ENCODE assay signal across 21 cellular contexts in genomic region chr4:142473960-142474338, GRCh38.
DNase-seq lines count a peak whose midpoint lies in the region; ATAC-seq and TF ChIP-seq lines count a peak whose summit lies in the region.
"Had no signal": no experiment of that assay in that cellular context is flagged by ENCODE, and none has a peak within 500 bp of the region (broad histone marks: within the 10 kb centered on the region; RNA-seq: fewer than 3 reads in every experiment).

No MANE protein-coding gene starts in this region.

- peaks cover 0 to 2% of the 10 kb centered on the region in 2 donors for H3K9me3 Mint-ChIP-seq in activated T-cell treated with anti-CD3 and anti-CD28 coated beads, Interleukin-2, amount 50 U/mL, for 72 hours
- H3K9me3 Mint-ChIP-seq: central memory CD8-positive, alpha-beta T cell had no signal

- peak overlapping the region; percentile 87 for H3K9ac ChIP-seq in PC-3 (ENCODE audit: low read length)

- DNase-seq in NCI-H510A treated with DMSO at 0.1 percent for 48 hours (lab: John Stamatoyannopoulos, UW) (peak; percentile 79), NCI-H510A (lab: John Stamatoyannopoulos, UW) (no peak), PC-3 (no peak), lung (ENCODE audit: low spot score) (peak; percentile 28), ascending aorta (ENCODE audit: low spot score in 2 of 2) (no peak)
- DNase-seq in activated T-cell treated with anti-CD3 and anti-CD28 coated beads, Interleukin-2, amount 50 U/mL, for 72 hours: no peak
- DNase-seq: activated CD4-positive, alpha-beta T cell treated with anti-CD3 and anti-CD28 coated beads for 1 hour; activated gamma-delta T cell; CD4-positive, CD25-positive, alpha-beta regulatory T cell; GOT3; head of caudate nucleus; naive thymus-derived CD4-positive, alpha-beta T cell; posterior cingulate gyrus; stimulated activated CD4-positive, alpha-beta T cell treated with anti-CD3 and anti-CD28 coated beads, Interleukin-4, amount 100 ng/mL, for 4 hours; substantia nigra; T1000 had no signal

- ATAC-seq in PC-3 (peak; percentile 46; the same call in 1 of the 2 replicates), lung (ENCODE audit: insufficient read depth, low FRiP score) (no peak), HG03342 (IDR thresholded peaks at IDR 0.05; ENCODE audit: unreplicated experiment) (no peak)
- no peak for ATAC-seq in activated T-cell treated with anti-CD3 and anti-CD28 coated beads, Interleukin-2, amount 50 U/mL, for 72 hours (replicated peaks in 1 of 2)
- ATAC-seq: naive thymus-derived CD4-positive, alpha-beta T cell had no signal

- H3K36me3 ChIP-seq in PC-3 (ENCODE audit: low read depth, low read length): no peaks in the 10 kb centered on the region
- H3K36me3 ChIP-seq in lung (ENCODE audit: control insufficient read depth in 2 of 2, insufficient read depth in 2 of 2, low read length in 2 of 2): no peaks in the 10 kb centered on the region
- no peaks in the 10 kb centered on the region for H3K36me3 ChIP-seq in urinary bladder (ENCODE audit: insufficient read depth)
- no peaks in the 10 kb centered on the region for H3K36me3 ChIP-seq in ascending aorta
- H3K36me3 ChIP-seq: adrenal gland, lower lobe of right lung had no signal

- TF ChIP-seq CTCF in PC-3 (conservative IDR thresholded peaks at IDR 0.05; ENCODE audit: low read depth, low read length) (no peak), lung (IDR thresholded peaks at IDR 0.05; ENCODE audit: control extremely low read depth, extremely low read depth) (no peak), ascending aorta (IDR thresholded peaks at IDR 0.05) (no peak)

- intact Hi-C loops in PC-3 (cut with micrococcal nuclease): loop anchor here (2.0 to 5.0 kb wide), 2 partner anchors 122 to 141 kb away; no protein-coding TSS in a partner anchor
- intact Hi-C loops in ascending aorta (cut with DNase I): no loop called here

- H3K27me3 ChIP-seq in PC-3 (ENCODE audit: low read length) (no peaks in the 10 kb centered on the region), lung (ENCODE audit: control insufficient read depth, insufficient read depth) (no peaks in the 10 kb centered on the region), ascending aorta (no peaks in the 10 kb centered on the region)
- H3K27me3 ChIP-seq: adrenal gland had no signal

- no peak overlapping the region for H3K27ac Mint-ChIP-seq in activated T-cell treated with anti-CD3 and anti-CD28 coated beads, Interleukin-2, amount 50 U/mL, for 72 hours

- H3K27me3 Mint-ChIP-seq in activated T-cell treated with anti-CD3 and anti-CD28 coated beads, Interleukin-2, amount 50 U/mL, for 72 hours (ENCODE audit: low read depth): no peaks in the 10 kb centered on the region
- H3K27me3 Mint-ChIP-seq: CD4-positive, CD25-positive, alpha-beta regulatory T cell; central memory CD8-positive, alpha-beta T cell; naive thymus-derived CD4-positive, alpha-beta T cell had no signal

- POLR2A ChIA-PET in PC-3 (lab: Charles Lee; ENCODE audit: unreplicated experiment): interaction anchor here (0.6 to 1.8 kb wide), 8 partner anchors 67 to 441 kb away, joined by 3 to 11 read pairs (median 6); no protein-coding TSS in a partner anchor

- CTCF ChIA-PET in PC-3 (lab: Charles Lee): interaction anchor here (0.9 kb wide), 1 partner anchor 76 kb away, joined by 3 read pairs; no protein-coding TSS in a partner anchor

- H4K20me1 ChIP-seq in PC-3 (ENCODE audit: low read length): no peaks in the 10 kb centered on the region

- H3K4me1 Mint-ChIP-seq in activated T-cell treated with anti-CD3 and anti-CD28 coated beads, Interleukin-2, amount 50 U/mL, for 72 hours (ENCODE audit: low read depth): peaks cover 34% of the 10 kb centered on the region
- H3K4me1 Mint-ChIP-seq: central memory CD8-positive, alpha-beta T cell had no signal

- BruUV-seq in PC-3 (replicated peaks; lab: Mats Ljungman, UMichigan): TSS peak; percentile 55

- WGBS in lung, 2 donors: 76 to 84% methylated on average over 4 of the region's 4 CpGs
- WGBS in urinary bladder: 85% methylated on average over 4 of the region's 4 CpGs

- peaks cover 15% of the 10 kb centered on the region for H3F3A ChIP-seq in PC-3 (ENCODE audit: low read length, unreplicated experiment)

- H3K9me2 ChIP-seq in PC-3 (replicated peaks; ENCODE audit: low read length): no peaks in the 10 kb centered on the region

- H3K27ac ChIP-seq in PC-3 (ENCODE audit: low read length) (peak overlapping the region; percentile 99), lung (ENCODE audit: low read depth in 1 of 2, low read length in 1 of 2) (no peak overlapping the region), urinary bladder (ENCODE audit: low read depth) (peak overlapping the region; percentile 61), ascending aorta (no peak overlapping the region)
- H3K27ac ChIP-seq: adrenal gland, lower lobe of right lung had no signal

- H2AFZ ChIP-seq in PC-3 (ENCODE audit: low read length): peak overlapping the region; percentile 27; the same call in 1 of the 2 replicates

- H3K4me1 ChIP-seq in PC-3 (ENCODE audit: insufficient read depth, low read length): peaks cover 50% of the 10 kb centered on the region
- H3K4me1 ChIP-seq in lung (ENCODE audit: control insufficient read depth in 2 of 2, insufficient read depth in 2 of 2, low read length in 2 of 2): no peaks in the 10 kb centered on the region
- no peaks in the 10 kb centered on the region for H3K4me1 ChIP-seq in urinary bladder (ENCODE audit: insufficient read depth)
- H3K4me1 ChIP-seq in ascending aorta: no peaks in the 10 kb centered on the region
- H3K4me1 ChIP-seq: adrenal gland, lower lobe of right lung had no signal

- H3K4me3 Mint-ChIP-seq in activated T-cell treated with anti-CD3 and anti-CD28 coated beads, Interleukin-2, amount 50 U/mL, for 72 hours: no peak overlapping the region
- H3K4me3 Mint-ChIP-seq: central memory CD8-positive, alpha-beta T cell had no signal

- no peaks in the 10 kb centered on the region for H3K36me3 Mint-ChIP-seq in activated T-cell treated with anti-CD3 and anti-CD28 coated beads, Interleukin-2, amount 50 U/mL, for 72 hours (ENCODE audit: insufficient read depth in 2 of 2)

- peaks cover 43% of the 10 kb centered on the region for H3K79me2 ChIP-seq in PC-3 (ENCODE audit: low read length)

- H3K9me3 ChIP-seq in PC-3 (ENCODE audit: low read length) (no peaks in the 10 kb centered on the region), lung (ENCODE audit: control insufficient read depth in 2 of 2, insufficient read depth in 1 of 2, low read length in 1 of 2) (no peaks in the 10 kb centered on the region), ascending aorta (no peaks in the 10 kb centered on the region)
- H3K9me3 ChIP-seq: adrenal gland, lower lobe of right lung had no signal

- peak overlapping the region; percentile 78 for H3K4me2 ChIP-seq in PC-3 (ENCODE audit: low read length)

- H3K4me3 ChIP-seq in PC-3 (ENCODE audit: low read length): peak overlapping the region; percentile 63
- no peak overlapping the region for H3K4me3 ChIP-seq in lung
- no peak overlapping the region for H3K4me3 ChIP-seq in urinary bladder (ENCODE audit: low read depth, low read length)
- no peak overlapping the region for H3K4me3 ChIP-seq in ascending aorta
- H3K4me3 ChIP-seq: adrenal gland, lower lobe of right lung had no signal

Comparison
In these comparisons a context has a peak if more than half of its experiments do, and no peak if none do; other contexts are left out.
1. DNase-seq: peak in NCI-H510A treated with DMSO at 0.1 percent for 48 hours (single experiment) and lung (single experiment); none in NCI-H510A (single experiment), PC-3 (single experiment), activated T-cell treated with anti-CD3 and anti-CD28 coated beads, Interleukin-2, amount 50 U/mL, for 72 hours (0 of 2) and ascending aorta (0 of 2).
2. H3K27ac ChIP-seq: peak in PC-3 (single experiment) and urinary bladder (single experiment); none in lung (0 of 2) and ascending aorta (0 of 2).